9 cellular contexts compared by ENCODE assay signal in genomic region chr15:71440479-71441071, GRCh38.
DNase-seq lines count a peak whose midpoint lies in the region; ATAC-seq and TF ChIP-seq lines count a peak whose summit lies in the region.
"Had no signal": no experiment of that assay in that cellular context is flagged by ENCODE, and none has a peak within 500 bp of the region (broad histone marks: within the 10 kb centered on the region; RNA-seq: fewer than 3 reads in every experiment).

No MANE protein-coding gene starts in this region.

- H3K27ac ChIP-seq in RWPE1 = no peak overlapping the region

- no peak overlapping the region for H3K4me3 ChIP-seq in fibroblast of mammary gland (ENCODE audit: control insufficient read depth, low read depth, low read length)

- ATAC-seq in activated T-helper 17 cell treated with anti-CD3 and anti-CD28 coated beads, Interleukin-2, amount 50 U/mL, for 72 hours (replicated peaks) = no peak

- CTCF ChIA-PET in RWPE1 (lab: Yijun Ruan, JAX) = interaction anchor here (0.6 to 1.7 kb wide), 15 partner anchors 12 to 736 kb away, joined by 3 to 9 read pairs (median 4); partner anchors contain the start of gene THSD4
- CTCF ChIA-PET in activated CD4-positive, alpha-beta T cell treated with anti-CD3 and anti-CD28 coated beads, Interleukin-2, amount 10 ng/mL, durations not matched to agents 7 days and 5 days (lab: Charles Lee) = no interaction called here

- H3K4me3 Mint-ChIP-seq in activated T-helper 17 cell treated with anti-CD3 and anti-CD28 coated beads, Interleukin-2, amount 50 U/mL, for 72 hours = no peak overlapping the region
- H3K4me3 Mint-ChIP-seq in activated CD4-positive, alpha-beta T cell treated with anti-CD3 and anti-CD28 coated beads, Interleukin-2, amount 10 ng/mL, durations not matched to agents 7 days and 5 days = no peak overlapping the region
- H3K4me3 Mint-ChIP-seq: memory B cell had no signal

- no peaks in the 10 kb centered on the region for H3K9me3 Mint-ChIP-seq in activated T-helper 17 cell treated with anti-CD3 and anti-CD28 coated beads, Interleukin-2, amount 50 U/mL, for 72 hours
- no peaks in the 10 kb centered on the region for H3K9me3 Mint-ChIP-seq in activated CD4-positive, alpha-beta T cell treated with anti-CD3 and anti-CD28 coated beads, Interleukin-2, amount 10 ng/mL, durations not matched to agents 7 days and 5 days
- H3K9me3 Mint-ChIP-seq: memory B cell had no signal

- TF ChIP-seq CTCF in RWPE1 (conservative IDR thresholded peaks at IDR 0.05; ENCODE audit: low read depth) = peak; percentile 80
- peak; percentile 56 for TF ChIP-seq CTCF in fibroblast of mammary gland (conservative IDR thresholded peaks at IDR 0.05; ENCODE audit: control insufficient read depth, insufficient read depth, low read depth, low read length)

- POLR2A ChIA-PET in RWPE1 (lab: Yijun Ruan, JAX; ENCODE audit: low non-redundant PET) = no interaction called here
- POLR2A ChIA-PET in activated CD4-positive, alpha-beta T cell treated with anti-CD3 and anti-CD28 coated beads, Interleukin-2, amount 10 ng/mL, durations not matched to agents 7 days and 5 days (lab: Charles Lee) = no interaction called here

- no peaks in the 10 kb centered on the region for H3K36me3 Mint-ChIP-seq in activated T-helper 17 cell treated with anti-CD3 and anti-CD28 coated beads, Interleukin-2, amount 50 U/mL, for 72 hours (ENCODE audit: low read depth)
- no peaks in the 10 kb centered on the region for H3K36me3 Mint-ChIP-seq in activated CD4-positive, alpha-beta T cell treated with anti-CD3 and anti-CD28 coated beads, Interleukin-2, amount 10 ng/mL, durations not matched to agents 7 days and 5 days (ENCODE audit: low read depth)
- H3K36me3 Mint-ChIP-seq: memory B cell had no signal

- peak; percentile 39 for DNase-seq in DMS153 treated with DMSO at 0.1 percent for 48 hours (lab: John Stamatoyannopoulos, UW; ENCODE audit: unreplicated experiment)
- DNase-seq in M059J (ENCODE audit: low read depth) = peak; percentile 66
- peak; percentile 50 for DNase-seq in RWPE1 (ENCODE audit: low spot score)
- DNase-seq in fibroblast of mammary gland (ENCODE audit: low read depth) = peak; percentile 85
- DNase-seq in renal cortical epithelial cell (ENCODE audit: low read depth) = peak; percentile 82
- no peak for DNase-seq in activated CD4-positive, alpha-beta T cell treated with anti-CD3 and anti-CD28 coated beads, Interleukin-2, amount 10 ng/mL, durations not matched to agents 7 days and 5 days
- no peak for DNase-seq in activated effector memory CD4-positive, alpha-beta T cell treated with anti-CD3 and anti-CD28 coated beads, Interleukin-2, amount 50 U/mL, for 16 hours

- no peak overlapping the region for H3K27ac Mint-ChIP-seq in activated T-helper 17 cell treated with anti-CD3 and anti-CD28 coated beads, Interleukin-2, amount 50 U/mL, for 72 hours
- no peak overlapping the region for H3K27ac Mint-ChIP-seq in activated CD4-positive, alpha-beta T cell treated with anti-CD3 and anti-CD28 coated beads, Interleukin-2, amount 10 ng/mL, durations not matched to agents 7 days and 5 days
- H3K27ac Mint-ChIP-seq: memory B cell had no signal

- H3K27me3 Mint-ChIP-seq in activated T-helper 17 cell treated with anti-CD3 and anti-CD28 coated beads, Interleukin-2, amount 50 U/mL, for 72 hours = peaks cover 3% of the 10 kb centered on the region
- H3K27me3 Mint-ChIP-seq in activated CD4-positive, alpha-beta T cell treated with anti-CD3 and anti-CD28 coated beads, Interleukin-2, amount 10 ng/mL, durations not matched to agents 7 days and 5 days = peaks cover 7% of the 10 kb centered on the region

- H3K4me1 Mint-ChIP-seq in activated T-helper 17 cell treated with anti-CD3 and anti-CD28 coated beads, Interleukin-2, amount 50 U/mL, for 72 hours = no peaks in the 10 kb centered on the region
- no peaks in the 10 kb centered on the region for H3K4me1 Mint-ChIP-seq in activated CD4-positive, alpha-beta T cell treated with anti-CD3 and anti-CD28 coated beads, Interleukin-2, amount 10 ng/mL, durations not matched to agents 7 days and 5 days

Comparison
In these comparisons a context has a peak if more than half of its experiments do, and no peak if none do; other contexts are left out.
1. DNase-seq: peak in DMS153 treated with DMSO at 0.1 percent for 48 hours (single experiment), M059J (single experiment), RWPE1 (single experiment), fibroblast of mammary gland (single experiment) and renal cortical epithelial cell (single experiment); none in activated CD4-positive, alpha-beta T cell treated with anti-CD3 and anti-CD28 coated beads, Interleukin-2, amount 10 ng/mL, durations not matched to agents 7 days and 5 days (single experiment) and activated effector memory CD4-positive, alpha-beta T cell treated with anti-CD3 and anti-CD28 coated beads, Interleukin-2, amount 50 U/mL, for 16 hours (single experiment).